In genomic region chr18:63111549-63112402, GRCh38 we compare ENCODE assay signal across 10 cellular contexts.
A peak's percentile ranks its signal among the peaks of the same experiment; 100 is the strongest.
DNase-seq lines count a peak whose midpoint lies in the region; ATAC-seq lines count a peak whose summit lies in the region.
"Had no signal": no experiment of that assay in that cellular context is flagged by ENCODE, and none has a peak within 500 bp of the region (broad histone marks: within the 10 kb centered on the region; RNA-seq: fewer than 3 reads in every experiment).

No MANE protein-coding gene starts in this region.

- DNase-seq in Right ventricle myocardium inferior (ENCODE audit: missing footprints) (no peak), cardiac septum (ENCODE audit: low spot score) (no peak), SKM-1 (lab: John Stamatoyannopoulos, UW; ENCODE audit: unreplicated experiment) (peak; percentile 86), aorta (peak; percentile 73 to 76), T-helper 9 cell (no peak), nucleus accumbens (lab: John Stamatoyannopoulos, UW) (no peak), T1000 (lab: John Stamatoyannopoulos, UW) (no peak)
- DNase-seq: activated CD4-positive, CD25-positive, alpha-beta regulatory T cell had no signal

- 3 to 4% methylated on average over 4 of the region's 4 CpGs for WGBS in aorta, 2 donors

- ATAC-seq in Right ventricle myocardium inferior (peak; percentile 69), HG03442 (IDR thresholded peaks at IDR 0.05; ENCODE audit: unreplicated experiment) (peak; percentile 40), aorta (ENCODE audit: low FRiP score) (no peak)

- H3K4me3 ChIP-seq in aorta (ENCODE audit: low read length in 2 of 2) = no peak overlapping the region
- H3K4me3 ChIP-seq: thoracic aorta had no signal

- no peaks in the 10 kb centered on the region for H3K9me3 ChIP-seq in aorta (ENCODE audit: control insufficient read depth, low read length)
- H3K9me3 ChIP-seq: thoracic aorta had no signal

- no peaks in the 10 kb centered on the region for H3K36me3 ChIP-seq in aorta (ENCODE audit: control insufficient read depth in 1 of 2, insufficient read depth in 2 of 2, low read length in 1 of 2)
- H3K36me3 ChIP-seq: thoracic aorta had no signal

- intact Hi-C loops in Right ventricle myocardium inferior (cut with DNase I) (no loop called here), cardiac septum (cut with DNase I) (no loop called here), aorta (cut with DNase I) (loop anchor here in 1 of 2 donors (10.0 kb wide), 1 partner anchor 323 kb away; no protein-coding TSS in a partner anchor)

- no peak overlapping the region for H3K27ac ChIP-seq in aorta (ENCODE audit: low read depth in 1 of 2, low read length in 2 of 2)

- H3K27me3 ChIP-seq in aorta (ENCODE audit: control insufficient read depth in 1 of 2, insufficient read depth in 2 of 2, low read length in 1 of 2) = no peaks in the 10 kb centered on the region

- peaks cover 2 to 10% of the 10 kb centered on the region in 2 donors for H3K4me1 ChIP-seq in aorta (ENCODE audit: control insufficient read depth in 1 of 2, insufficient read depth in 2 of 2, low read length in 2 of 2)

Comparison
In these comparisons a context has a peak if more than half of its experiments do, and no peak if none do; other contexts are left out.
1. DNase-seq: peak in SKM-1 (single experiment) and aorta (2 of 2); none in Right ventricle myocardium inferior (single experiment), cardiac septum (single experiment), T-helper 9 cell (single experiment), nucleus accumbens (0 of 56) and T1000 (single experiment).